ENCODE assay signal across 32 cellular contexts in genomic region chr6:4580361-4580760, GRCh38.
"Had no signal": no experiment of that assay in that cellular context is flagged by ENCODE, and none has a peak within 500 bp of the region (broad histone marks: within the 10 kb centered on the region; RNA-seq: fewer than 3 reads in every experiment).

No MANE protein-coding gene starts in this region.

- ATAC-seq: activated CD4-positive, alpha-beta T cell treated with anti-CD3 and anti-CD28 coated beads for 36 hours; activated CD8-positive, alpha-beta memory T cell treated with anti-CD3 and anti-CD28 coated beads, Interleukin-2, amount 10 ng/mL, durations not matched to agents 7 days and 5 days; activated CD8-positive, alpha-beta T cell treated with anti-CD3 and anti-CD28 coated beads, Interleukin-2, amount 10 ng/mL, durations not matched to agents 7 days and 5 days; activated naive CD4-positive, alpha-beta T cell treated with anti-CD3 and anti-CD28 coated beads, Interleukin-2, amount 50 U/mL, for 72 hours; foreskin keratinocyte; gastrocnemius medialis; heart left ventricle had no signal

- H3K4me3 ChIP-seq: breast epithelium, cardiac muscle cell, coronary artery, dorsolateral prefrontal cortex, esophagus muscularis mucosa, gastrocnemius medialis, heart left ventricle had no signal

- H3K27me3 ChIP-seq: breast epithelium, cardiac muscle cell, dorsolateral prefrontal cortex, esophagus muscularis mucosa, foreskin keratinocyte, gastrocnemius medialis, heart left ventricle had no signal

- H3K9me3 ChIP-seq: gastrocnemius medialis had no signal

- H3K4me1 ChIP-seq: breast epithelium, gastrocnemius medialis had no signal

- H3K27ac ChIP-seq: breast epithelium, cardiac muscle cell, coronary artery, dorsolateral prefrontal cortex, esophagus muscularis mucosa, foreskin keratinocyte, gastrocnemius medialis, heart left ventricle had no signal

- DNase-seq: activated CD4-positive, alpha-beta memory T cell treated with anti-CD3 and anti-CD28 coated beads for 36 hours; activated CD4-positive, alpha-beta T cell treated with anti-CD3 and anti-CD28 coated beads for 36 hours; activated CD4-positive, alpha-beta T cell treated with anti-CD3 and anti-CD28 coated beads, Interleukin-2, amount 10 ng/mL, durations not matched to agents 24 days and 14 days; activated CD4-positive, CD25-positive, alpha-beta regulatory T cell; activated CD4-positive, CD25-positive, alpha-beta regulatory T cell treated with anti-CD3 and anti-CD28 coated beads, Interleukin-2, amount 50 U/mL, for 72 hours; activated CD8-positive, alpha-beta memory T cell treated with anti-CD3 and anti-CD28 coated beads, Interleukin-2, amount 10 ng/mL, durations not matched to agents 7 days and 5 days; activated CD8-positive, alpha-beta memory T cell treated with anti-CD3 and anti-CD28 coated beads, Interleukin-2, amount 50 U/mL, for 4 hours; activated CD8-positive, alpha-beta T cell treated with anti-CD3 and anti-CD28 coated beads, Interleukin-2, amount 10 ng/mL, durations not matched to agents 7 days and 5 days; activated effector memory CD4-positive, alpha-beta T cell treated with anti-CD3 and anti-CD28 coated beads, Interleukin-2, amount 50 U/mL, for 16 hours; activated naive CD4-positive, alpha-beta T cell treated with anti-CD3 and anti-CD28 coated beads for 36 hours; activated naive CD8-positive, alpha-beta T cell treated with anti-CD3 and anti-CD28 coated beads, Interleukin-2, amount 10 ng/mL, durations not matched to agents 7 days and 5 days; activated T-cell treated with anti-CD3 and anti-CD28 coated beads, Interleukin-2, amount 50 U/mL, for 1 hour; activated T-cell treated with anti-CD3 and anti-CD28 coated beads, Interleukin-2, amount 50 U/mL, for 48 hours; amniotic stem cell; aorta; central memory CD4-positive, alpha-beta T cell; cerebellar nuclear complex; dorsolateral prefrontal cortex; effector memory CD4-positive, alpha-beta T cell; endodermal cell; erythroblast; foreskin keratinocyte; gastrocnemius medialis; glutamatergic neuron; heart left ventricle; hypothalamus; T-helper 2 cell had no signal

- H3K36me3 ChIP-seq: breast epithelium, cardiac muscle cell, esophagus muscularis mucosa, gastrocnemius medialis, heart left ventricle had no signal
